ENCODE assay signal across 8 cellular contexts in genomic region chr6:40587240-40588069, GRCh38. TPM values are rescaled to one million over a fixed set of nuclear protein-coding genes. Genes with fewer than 3 reads are reported as not detected.
DNase-seq lines count a peak whose midpoint lies in the region; ATAC-seq and TF ChIP-seq lines count a peak whose summit lies in the region.

LRFN2 (minus strand) TSS chr6:40587364.

- peak; percentile 81 for DNase-seq in AG08395 (ENCODE audit: low spot score)
- peak; percentile 64 for DNase-seq in HT1080 (ENCODE audit: low read depth)
- DNase-seq in Peyer's patch = peak in 2 of 3 donors; percentile 74 to 84
- DNase-seq in activated naive CD4-positive, alpha-beta T cell treated with anti-CD3 and anti-CD28 coated beads for 36 hours = peak; percentile 71
- DNase-seq in osteoblast (ENCODE audit: insufficient read length, low spot score, missing footprints) = peak; percentile 97
- peak in 1 of 2 donors; percentile 70 for DNase-seq in suprapubic skin (ENCODE audit: low spot score in 2 of 2)

- H3K9me3 Mint-ChIP-seq in activated naive CD4-positive, alpha-beta T cell treated with anti-CD3 and anti-CD28 coated beads for 36 hours = no peaks in the 10 kb centered on the region

- no peaks in the 10 kb centered on the region for H3K36me3 Mint-ChIP-seq in activated naive CD4-positive, alpha-beta T cell treated with anti-CD3 and anti-CD28 coated beads for 36 hours (ENCODE audit: low read depth)

- CTCF ChIA-PET in activated naive CD4-positive, alpha-beta T cell treated with anti-CD3 and anti-CD28 coated beads for 36 hours (lab: Charles Lee) = interaction anchor here (0.6 to 1.8 kb wide), 7 partner anchors 8 to 325 kb away, joined by 3 to 9 read pairs (median 4); no protein-coding TSS in a partner anchor

- peak within 1 kb of the TSS; percentile 76 for H3K4me2 ChIP-seq in osteoblast (ENCODE audit: insufficient read depth, low read length)

- peaks cover 0 to 19% (median 2%) of the 10 kb centered on the region in 4 donors for H3K4me1 ChIP-seq in Peyer's patch
- peaks cover 0 to 25% (median 10%) of the 10 kb centered on the region in 3 donors for H3K4me1 ChIP-seq in gastroesophageal sphincter
- H3K4me1 ChIP-seq in osteoblast (ENCODE audit: insufficient read depth, low read length) = no peaks in the 10 kb centered on the region
- H3K4me1 ChIP-seq in suprapubic skin = peaks cover 14% of the 10 kb centered on the region

- TF ChIP-seq EP300 in gastroesophageal sphincter (IDR thresholded peaks at IDR 0.05) (no peak), suprapubic skin (IDR thresholded peaks at IDR 0.05) (no peak)

- H3K4me3 ChIP-seq in Peyer's patch (peak within 1 kb of the TSS; percentile 15 to 61 (median 37)), gastroesophageal sphincter (peak within 1 kb of the TSS; percentile 6 to 49), osteoblast (ENCODE audit: insufficient read depth, low read length) (peak within 1 kb of the TSS; percentile 62), suprapubic skin (peak within 1 kb of the TSS; percentile 52)

- no peak for TF ChIP-seq POLR2A in Peyer's patch (IDR thresholded peaks at IDR 0.05)
- TF ChIP-seq POLR2A in gastroesophageal sphincter (IDR thresholded peaks at IDR 0.05) = no peak
- TF ChIP-seq POLR2A in suprapubic skin (IDR thresholded peaks at IDR 0.05) = no peak

- TF ChIP-seq CTCF in Peyer's patch (IDR thresholded peaks at IDR 0.05) = peak in 5 of 6 experiments; percentile 10 to 68 (median 63)
- TF ChIP-seq CTCF in gastroesophageal sphincter (IDR thresholded peaks at IDR 0.05) = peak; percentile 41 to 78 (median 70)
- TF ChIP-seq CTCF in osteoblast (IDR thresholded peaks at IDR 0.05; ENCODE audit: extremely low read depth, low read depth, low read length) = peak; percentile 47
- TF ChIP-seq CTCF in suprapubic skin (IDR thresholded peaks at IDR 0.05) = peak in 1 of 2 donors; percentile 86

- H3K27ac ChIP-seq in Peyer's patch (peak within 1 kb of the TSS in 1 of 4 donors; percentile 35), gastroesophageal sphincter (peak within 1 kb of the TSS in 2 of 4 donors; percentile 48 to 49), osteoblast (ENCODE audit: low read depth, low read length) (no peak within 1 kb of the TSS), suprapubic skin (no peak within 1 kb of the TSS)

- ATAC-seq in GM19023 (IDR thresholded peaks at IDR 0.05; ENCODE audit: unreplicated experiment) (peak; percentile 73), gastroesophageal sphincter (peak; percentile 88)

- H3K27ac Mint-ChIP-seq in activated naive CD4-positive, alpha-beta T cell treated with anti-CD3 and anti-CD28 coated beads for 36 hours = no peak within 1 kb of the TSS

- intact Hi-C loops in activated naive CD4-positive, alpha-beta T cell treated with anti-CD3 and anti-CD28 coated beads for 36 hours (cut with micrococcal nuclease) = loop anchor here (1.0 kb wide), 1 partner anchor 259 kb away; no protein-coding TSS in a partner anchor

- WGBS in gastroesophageal sphincter (ENCODE audit: low coverage in 1 of 2), 2 donors = 0% methylated on average over 9 of the region's 89 CpGs; no CpG with 5 or more reads in 1 of the 2 donors
- under 1% methylated on average over 40 of the region's 89 CpGs for WGBS in suprapubic skin

- H4K20me1 ChIP-seq in osteoblast (ENCODE audit: insufficient read depth, low read length) = no peaks in the 10 kb centered on the region

- peaks cover 8% of the 10 kb centered on the region for H3K4me1 Mint-ChIP-seq in activated naive CD4-positive, alpha-beta T cell treated with anti-CD3 and anti-CD28 coated beads for 36 hours (ENCODE audit: low read depth)

- peak within 1 kb of the TSS; percentile 77 for H3K4me3 Mint-ChIP-seq in activated naive CD4-positive, alpha-beta T cell treated with anti-CD3 and anti-CD28 coated beads for 36 hours

- H3K27me3 Mint-ChIP-seq in activated naive CD4-positive, alpha-beta T cell treated with anti-CD3 and anti-CD28 coated beads for 36 hours (ENCODE audit: low read depth) = peaks cover 48% of the 10 kb centered on the region

- H3K9me3 ChIP-seq in Peyer's patch (no peaks in the 10 kb centered on the region), gastroesophageal sphincter (peaks cover 0 to 5% (median 0%) of the 10 kb centered on the region in 3 donors), osteoblast (ENCODE audit: low read depth, low read length) (no peaks in the 10 kb centered on the region), suprapubic skin (no peaks in the 10 kb centered on the region)

- peak within 1 kb of the TSS; percentile 68 for H2AFZ ChIP-seq in osteoblast (ENCODE audit: low read length)

- H3K79me2 ChIP-seq in osteoblast (ENCODE audit: insufficient read depth, low read length) = no peaks in the 10 kb centered on the region

- no peaks in the 10 kb centered on the region for H3K27me3 ChIP-seq in Peyer's patch
- H3K27me3 ChIP-seq in gastroesophageal sphincter = peaks cover 92% of the 10 kb centered on the region
- peaks cover 26% of the 10 kb centered on the region for H3K27me3 ChIP-seq in osteoblast (ENCODE audit: insufficient read depth, low read length)
- H3K27me3 ChIP-seq in suprapubic skin = peaks cover 70% of the 10 kb centered on the region

- H3K36me3 ChIP-seq in Peyer's patch (no peaks in the 10 kb centered on the region), gastroesophageal sphincter (no peaks in the 10 kb centered on the region), osteoblast (ENCODE audit: insufficient read depth, low read length) (no peaks in the 10 kb centered on the region), suprapubic skin (no peaks in the 10 kb centered on the region)

RNA-seq across cellular contexts. Expression of gene LRFN2, which starts in this region (rescaled TPM):
- total RNA-seq in HT1080 (2014; rRNA removed; shearing (Covaris generic)) = not detected in 2 replicates
- not detected in 2 replicates for polyA plus RNA-seq in HT1080 (2015; cell fraction: cytosol; rRNA removed)
- polyA plus RNA-seq in HT1080 (2015; cell fraction: nucleus; rRNA removed) = 0.03 TPM in 1 of 2 replicates, not detected in the other
- total RNA-seq in Peyer's patch (under 1 TPM in 1 of 4 donors, not detected in 3; 0.83 TPM), gastroesophageal sphincter (under 1 TPM in 1 of 4 donors, not detected in 3; 0.13 TPM), osteoblast (not detected in 2 replicates), suprapubic skin (not detected)
- total RNA-seq in activated naive CD4-positive, alpha-beta T cell treated with anti-CD3 and anti-CD28 coated beads for 36 hours = not detected

Comparison
In these comparisons a context has a peak if more than half of its experiments do, and no peak if none do; other contexts are left out.
1. Peak in DNase-seq in HT1080; RNA of the gene not detected or under 1 TPM.
2. Peak in DNase-seq and H3K4me3 ChIP-seq in Peyer's patch; RNA of the gene not detected or under 1 TPM.
3. Peak in DNase-seq in activated naive CD4-positive, alpha-beta T cell treated with anti-CD3 and anti-CD28 coated beads for 36 hours; RNA of the gene not detected or under 1 TPM.
4. Peak in ATAC-seq and H3K4me3 ChIP-seq in gastroesophageal sphincter; RNA of the gene not detected or under 1 TPM.
5. Peak in DNase-seq, H3K4me3 ChIP-seq and H3K4me2 ChIP-seq in osteoblast; RNA of the gene not detected or under 1 TPM.